1 cellular context compared by ENCODE assay signal in genomic region chr4:38283724-38284123, GRCh38.
TF ChIP-seq lines count a peak whose summit lies in the region.

No MANE protein-coding gene starts in this region.

TF ChIP-seq in K562, 482 proteins besides CTCF, POLR2A, EP300 and RAD21 (continued from another document):
- TF ChIP-seq, protein P1, sequence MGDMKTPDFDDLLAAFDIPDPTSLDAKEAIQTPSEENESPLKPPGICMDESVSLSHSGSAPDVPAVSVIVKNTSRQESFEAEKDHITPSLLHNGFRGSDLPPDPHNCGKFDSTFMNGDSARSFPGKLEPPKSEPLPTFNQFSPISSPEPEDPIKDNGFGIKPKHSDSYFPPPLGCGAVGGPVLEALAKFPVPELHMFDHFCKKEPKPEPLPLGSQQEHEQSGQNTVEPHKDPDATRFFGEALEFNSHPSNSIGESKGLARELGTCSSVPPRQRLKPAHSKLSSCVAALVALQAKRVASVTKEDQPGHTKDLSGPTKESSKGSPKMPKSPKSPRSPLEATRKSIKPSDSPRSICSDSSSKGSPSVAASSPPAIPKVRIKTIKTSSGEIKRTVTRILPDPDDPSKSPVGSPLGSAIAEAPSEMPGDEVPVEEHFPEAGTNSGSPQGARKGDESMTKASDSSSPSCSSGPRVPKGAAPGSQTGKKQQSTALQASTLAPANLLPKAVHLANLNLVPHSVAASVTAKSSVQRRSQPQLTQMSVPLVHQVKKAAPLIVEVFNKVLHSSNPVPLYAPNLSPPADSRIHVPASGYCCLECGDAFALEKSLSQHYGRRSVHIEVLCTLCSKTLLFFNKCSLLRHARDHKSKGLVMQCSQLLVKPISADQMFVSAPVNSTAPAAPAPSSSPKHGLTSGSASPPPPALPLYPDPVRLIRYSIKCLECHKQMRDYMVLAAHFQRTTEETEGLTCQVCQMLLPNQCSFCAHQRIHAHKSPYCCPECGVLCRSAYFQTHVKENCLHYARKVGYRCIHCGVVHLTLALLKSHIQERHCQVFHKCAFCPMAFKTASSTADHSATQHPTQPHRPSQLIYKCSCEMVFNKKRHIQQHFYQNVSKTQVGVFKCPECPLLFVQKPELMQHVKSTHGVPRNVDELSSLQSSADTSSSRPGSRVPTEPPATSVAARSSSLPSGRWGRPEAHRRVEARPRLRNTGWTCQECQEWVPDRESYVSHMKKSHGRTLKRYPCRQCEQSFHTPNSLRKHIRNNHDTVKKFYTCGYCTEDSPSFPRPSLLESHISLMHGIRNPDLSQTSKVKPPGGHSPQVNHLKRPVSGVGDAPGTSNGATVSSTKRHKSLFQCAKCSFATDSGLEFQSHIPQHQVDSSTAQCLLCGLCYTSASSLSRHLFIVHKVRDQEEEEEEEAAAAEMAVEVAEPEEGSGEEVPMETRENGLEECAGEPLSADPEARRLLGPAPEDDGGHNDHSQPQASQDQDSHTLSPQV (IDR thresholded peaks at IDR 0.05) = 0 out of 2 replicates have a peak, but pooled peaks have one; percentile 40
- no peak for TF ChIP-seq ZNF217 (CRISPR knock-in tag; IDR thresholded peaks at IDR 0.05)
- TF ChIP-seq ZNF143 (CRISPR knock-in tag; IDR thresholded peaks at IDR 0.05) = no peak
- peak in 1 of 2 experiments; percentile 69; a peak in 1 of 3 replicates for TF ChIP-seq CBX3 (IDR thresholded peaks at IDR 0.05; ENCODE audit: borderline replicate concordance in 1 of 2, low read length in 2 of 2)
- no peak for TF ChIP-seq CTBP1 (IDR thresholded peaks at IDR 0.05; ENCODE audit: borderline replicate concordance)
- no peak for TF ChIP-seq TBP (optimal IDR thresholded peaks at IDR 0.05; ENCODE audit: low read depth, low read length)
- TF ChIP-seq ZNF436 (CRISPR knock-in tag; IDR thresholded peaks at IDR 0.05) = no peak
- no peak for TF ChIP-seq MTA1 (IDR thresholded peaks at IDR 0.05; ENCODE audit: borderline replicate concordance)
- TF ChIP-seq, protein P2, sequence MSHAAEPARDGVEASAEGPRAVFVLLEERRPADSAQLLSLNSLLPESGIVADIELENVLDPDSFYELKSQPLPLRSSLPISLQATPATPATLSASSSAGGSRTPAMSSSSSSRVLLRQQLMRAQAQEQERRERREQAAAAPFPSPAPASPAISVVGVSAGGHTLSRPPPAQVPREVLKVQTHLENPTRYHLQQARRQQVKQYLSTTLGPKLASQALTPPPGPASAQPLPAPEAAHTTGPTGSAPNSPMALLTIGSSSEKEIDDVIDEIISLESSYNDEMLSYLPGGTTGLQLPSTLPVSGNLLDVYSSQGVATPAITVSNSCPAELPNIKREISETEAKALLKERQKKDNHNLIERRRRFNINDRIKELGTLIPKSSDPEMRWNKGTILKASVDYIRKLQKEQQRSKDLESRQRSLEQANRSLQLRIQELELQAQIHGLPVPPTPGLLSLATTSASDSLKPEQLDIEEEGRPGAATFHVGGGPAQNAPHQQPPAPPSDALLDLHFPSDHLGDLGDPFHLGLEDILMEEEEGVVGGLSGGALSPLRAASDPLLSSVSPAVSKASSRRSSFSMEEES (CRISPR knock-in tag; IDR thresholded peaks at IDR 0.05) = no peak
- no peak for TF ChIP-seq RNF219 (CRISPR knock-in tag; IDR thresholded peaks at IDR 0.05)
- TF ChIP-seq DIDO1 (tag; IDR thresholded peaks at IDR 0.05; ENCODE audit: low read depth) = no peak
- TF ChIP-seq OTX1 (CRISPR knock-in tag; IDR thresholded peaks at IDR 0.05) = no peak
- no peak for TF ChIP-seq TCFL5 (CRISPR knock-in tag; conservative IDR thresholded peaks at IDR 0.05)
- no peak for TF ChIP-seq PHB2 (IDR thresholded peaks at IDR 0.05; ENCODE audit: low read depth)
- TF ChIP-seq MXI1 (IDR thresholded peaks at IDR 0.05; ENCODE audit: low read depth, low read length) = no peak
- no peak for TF ChIP-seq RBM17 (IDR thresholded peaks at IDR 0.05; ENCODE audit: borderline replicate concordance, low read depth, low read length)
- TF ChIP-seq POLR2H (tag; IDR thresholded peaks at IDR 0.05; ENCODE audit: low read depth) = no peak
- TF ChIP-seq, protein P3, sequence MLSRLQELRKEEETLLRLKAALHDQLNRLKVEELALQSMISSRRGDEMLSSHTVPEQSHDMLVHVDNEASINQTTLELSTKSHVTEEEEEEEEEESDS (CRISPR knock-in tag; IDR thresholded peaks at IDR 0.05) = no peak
- no peak for TF ChIP-seq YBX1 (IDR thresholded peaks at IDR 0.05)
